ENCODE assay signal across 1 cellular context in the genomic region with DNA sequence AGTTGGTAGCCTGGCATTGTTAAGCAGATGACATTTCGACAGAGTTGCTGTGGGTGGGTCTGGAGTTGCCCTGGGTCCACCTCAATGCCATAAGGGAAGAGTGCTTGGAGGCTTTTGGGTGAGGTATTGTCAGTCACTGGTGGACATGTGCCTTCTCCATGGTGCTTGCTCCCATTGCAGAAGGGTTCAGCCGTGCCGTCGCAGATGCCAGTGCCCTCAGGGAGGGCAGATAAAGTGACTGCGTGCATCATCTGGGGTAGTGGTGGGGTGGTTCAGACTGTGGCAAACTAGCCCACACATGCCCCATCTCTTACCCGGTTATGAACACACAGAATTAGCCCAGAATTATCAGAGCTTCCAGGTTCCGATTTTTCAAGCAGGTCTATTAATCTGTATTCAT.
TF ChIP-seq lines count a peak whose summit lies in the region.

No MANE protein-coding gene starts in this region.

TF ChIP-seq in endothelial cell of umbilical vein, 7 proteins besides CTCF, POLR2A, EP300 and RAD21:
- TF ChIP-seq POLR2AphosphoS5 (IDR thresholded peaks at IDR 0.05; ENCODE audit: insufficient read depth, low read depth, low read length): no peak
- TF ChIP-seq MYC (IDR thresholded peaks at IDR 0.05; ENCODE audit: low read depth, low read length): no peak
- TF ChIP-seq JUN (IDR thresholded peaks at IDR 0.05; ENCODE audit: borderline replicate concordance, insufficient read depth, insufficient read length, low read depth): no peak
- TF ChIP-seq GATA2 (IDR thresholded peaks at IDR 0.05; ENCODE audit: insufficient read depth, insufficient read length, low read depth, low read length): no peak
- TF ChIP-seq, protein P1, sequence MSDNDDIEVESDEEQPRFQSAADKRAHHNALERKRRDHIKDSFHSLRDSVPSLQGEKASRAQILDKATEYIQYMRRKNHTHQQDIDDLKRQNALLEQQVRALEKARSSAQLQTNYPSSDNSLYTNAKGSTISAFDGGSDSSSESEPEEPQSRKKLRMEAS (IDR thresholded peaks at IDR 0.05; ENCODE audit: insufficient read depth, insufficient read length): no peak
- TF ChIP-seq EZH2 (IDR thresholded peaks at IDR 0.05; ENCODE audit: borderline replicate concordance, low read depth, low read length, severe bottlenecking): no peak
- no peak for TF ChIP-seq FOS (IDR thresholded peaks at IDR 0.05; ENCODE audit: borderline replicate concordance, insufficient read depth, low read length)
